Comparison of ENCODE assay signal across 8 cellular contexts in genomic region chr4:163166041-163166579, GRCh38. TPM values are rescaled to one million over a fixed set of nuclear protein-coding genes. Genes with fewer than 3 reads are reported as not detected.
DNase-seq lines count a peak whose midpoint lies in the region; ATAC-seq and TF ChIP-seq lines count a peak whose summit lies in the region.

No MANE protein-coding gene starts in this region.

- H3K9me2 ChIP-seq in GM23248 (ENCODE audit: insufficient read depth) = no peaks in the 10 kb centered on the region

- peak overlapping the region; percentile 97 for H3K4me2 ChIP-seq in GM23248 (ENCODE audit: unreplicated experiment)

- H3K27me3 Mint-ChIP-seq in chondrocyte (ENCODE audit: low read depth) = peaks cover 2% of the 10 kb centered on the region

- in situ Hi-C loops in GM23248 (cut with MboI) = no loop called here

- no peak for TF ChIP-seq CTCF in GM12864 (IDR thresholded peaks at IDR 0.05; ENCODE audit: low read depth, low read length, missing control alignments)
- no peak for TF ChIP-seq CTCF in chondrocyte (IDR thresholded peaks at IDR 0.05)
- no peak for TF ChIP-seq CTCF in left lung (IDR thresholded peaks at IDR 0.05)

- WGBS in GM23248 (ENCODE audit: low coverage in 1 of 2, low lambda C conversion rate in 2 of 2, missing lambda C conversion rate in 2 of 2), 2 experiments = 1 to 2% methylated on average over 32 to 41 of the region's 41 CpGs

- H2AFZ ChIP-seq in GM23248 = peak overlapping the region; percentile 97

- H3K4me3 ChIP-seq in GM12864 (ENCODE audit: low read depth, low read length) (peak overlapping the region; percentile 60), GM23248 (peak overlapping the region; percentile 88), left lung (peak overlapping the region; percentile 89 to 97)

- peak overlapping the region; percentile 93 for H3K9ac ChIP-seq in GM23248

- no peaks in the 10 kb centered on the region for H3K9me3 ChIP-seq in GM23248 (ENCODE audit: low read depth)
- no peaks in the 10 kb centered on the region for H3K9me3 ChIP-seq in left lung

- peak overlapping the region; percentile 98 for H3K27ac Mint-ChIP-seq in chondrocyte (ENCODE audit: unreplicated experiment)

- DNase-seq in GM12864 (ENCODE audit: low read depth) (no peak), GM23248 (peak; percentile 83), Kasumi-1 (lab: John Stamatoyannopoulos, UW) (peak; percentile 42 to 45), chondrocyte (ENCODE audit: low spot score) (peak; percentile 84), left lung (peak; percentile 45 to 91), AML-193 (lab: John Stamatoyannopoulos, UW) (no peak)
- DNase-seq in activated CD4-positive, CD25-positive, alpha-beta regulatory T cell treated with anti-CD3 and anti-CD28 coated beads, Interleukin-2, amount 50 U/mL, for 72 hours = peak; percentile 64
- peak; percentile 53 for DNase-seq in stimulated activated CD4-positive, alpha-beta T cell treated with anti-CD3 and anti-CD28 coated beads, Interleukin-4, amount 100 ng/mL, for 1 hour

- H3K79me2 ChIP-seq in GM23248 (ENCODE audit: insufficient read depth) = peaks cover 46% of the 10 kb centered on the region

- H3F3A ChIP-seq in GM23248 (ENCODE audit: insufficient read depth) = peaks cover 12% of the 10 kb centered on the region

- no peaks in the 10 kb centered on the region for H3K36me3 Mint-ChIP-seq in chondrocyte (ENCODE audit: low read depth)

- H4K20me1 ChIP-seq in GM23248 (ENCODE audit: insufficient read depth) = no peaks in the 10 kb centered on the region

- intact Hi-C loops in left lung (cut with DNase I) = no loop called here

- H3K4me3 Mint-ChIP-seq in chondrocyte (ENCODE audit: unreplicated experiment) = peak overlapping the region; percentile 91

- H3K4me1 ChIP-seq in GM23248 (ENCODE audit: insufficient read depth) (peaks cover 20% of the 10 kb centered on the region), left lung (peaks cover 7 to 25% of the 10 kb centered on the region in 2 donors)

- no peaks in the 10 kb centered on the region for H3K27me3 ChIP-seq in GM23248 (replicated peaks; ENCODE audit: insufficient read depth)
- H3K27me3 ChIP-seq in left lung = no peaks in the 10 kb centered on the region

- ATAC-seq in left lung = peak; percentile 83

- H3K36me3 ChIP-seq in GM23248 (ENCODE audit: low read depth) (peaks cover 10% of the 10 kb centered on the region; the same call in 1 of the 2 replicates), left lung (peaks cover 0 to 18% of the 10 kb centered on the region in 2 donors)

- H3K27ac ChIP-seq in GM23248 (peak overlapping the region; percentile 87), left lung (peak overlapping the region; percentile 85 to 86)

- peaks cover 36% of the 10 kb centered on the region for H3K4me1 Mint-ChIP-seq in chondrocyte (ENCODE audit: low read depth)

- no peaks in the 10 kb centered on the region for H3K9me3 Mint-ChIP-seq in chondrocyte (ENCODE audit: low read depth)

RNA-seq across cellular contexts. Expression of gene NAF1, which starts 0.6 kb away (rescaled TPM):
- 2.8 and 9.7 TPM in 2 replicates for total RNA-seq in GM23248 (2014; rRNA removed; shearing (Covaris generic))
- polyA plus RNA-seq in GM23248 (2016; fragmentation: Nextera tagmentation; extraction: Ambion mirVana) = 4.5 and 6.2 TPM in 2 replicates
- total RNA-seq in chondrocyte = 12.2 to 17.3 TPM (median 12.9 TPM) in 3 replicates
- total RNA-seq in left lung = 10 to 100 TPM; 18.4 to 20.5 TPM

Comparison
In these comparisons a context has a peak if more than half of its experiments do, and no peak if none do; other contexts are left out.
1. DNase-seq: peak in GM23248 (single experiment), Kasumi-1 (2 of 2), activated CD4-positive, CD25-positive, alpha-beta regulatory T cell treated with anti-CD3 and anti-CD28 coated beads, Interleukin-2, amount 50 U/mL, for 72 hours (single experiment), chondrocyte (single experiment), left lung (2 of 2) and stimulated activated CD4-positive, alpha-beta T cell treated with anti-CD3 and anti-CD28 coated beads, Interleukin-4, amount 100 ng/mL, for 1 hour (single experiment); none in GM12864 (single experiment) and AML-193 (0 of 2).
2. Peak in every context shown above with its lines, with median percentiles within 50 percentile points of each other: H3K4me3 ChIP-seq.